ENCODE assay signal across 2 cellular contexts in genomic region chr4:118836763-118837507, GRCh38.
TF ChIP-seq lines count a peak whose summit lies in the region.

No MANE protein-coding gene starts in this region.

TF ChIP-seq in K562, 482 proteins besides CTCF, POLR2A, EP300 and RAD21:
- TF ChIP-seq ATF1 (CRISPR knock-in tag; IDR thresholded peaks at IDR 0.05), result no peak
- TF ChIP-seq ATF1 (tag; IDR thresholded peaks at IDR 0.05), result 0 out of 2 replicates have a peak, but pooled peaks have one; percentile 16
- TF ChIP-seq GTF2A2 (tag; IDR thresholded peaks at IDR 0.05), result no peak
- no peak for TF ChIP-seq ZC3H11A (IDR thresholded peaks at IDR 0.05; ENCODE audit: low read depth, low read length)
- 0 out of 4 replicates have a peak, but pooled peaks of 1 of the 2 experiments have one; percentile 12 for TF ChIP-seq MNT (conservative IDR thresholded peaks at IDR 0.05)
- 0 out of 2 replicates have a peak, but pooled peaks have one; percentile 4 for TF ChIP-seq MGA (IDR thresholded peaks at IDR 0.05)

TF ChIP-seq in HEK293T, 16 proteins besides CTCF, POLR2A, EP300 and RAD21:
- no peak for TF ChIP-seq CTBP1 (IDR thresholded peaks at IDR 0.05; ENCODE audit: borderline replicate concordance)
- TF ChIP-seq PKNOX1 (IDR thresholded peaks at IDR 0.05), result no peak
- TF ChIP-seq BHLHE40 (IDR thresholded peaks at IDR 0.05; ENCODE audit: borderline replicate concordance), result no peak
- no peak for TF ChIP-seq NFRKB (IDR thresholded peaks at IDR 0.05)
- no peak for TF ChIP-seq LEF1 (IDR thresholded peaks at IDR 0.05; ENCODE audit: borderline replicate concordance)
- no peak for TF ChIP-seq HDGF (IDR thresholded peaks at IDR 0.05; ENCODE audit: borderline replicate concordance)
- no peak for TF ChIP-seq SUZ12 (IDR thresholded peaks at IDR 0.05)
- no peak for TF ChIP-seq ARNT (IDR thresholded peaks at IDR 0.05)
- TF ChIP-seq SP1 (IDR thresholded peaks at IDR 0.05), result no peak
- TF ChIP-seq FOXK2 (IDR thresholded peaks at IDR 0.05), result no peak
- TF ChIP-seq FOXA1 (IDR thresholded peaks at IDR 0.05), result no peak
- TF ChIP-seq TARDBP (IDR thresholded peaks at IDR 0.05), result no peak
- TF ChIP-seq ELF4 (IDR thresholded peaks at IDR 0.05), result no peak
- TF ChIP-seq ZNF384 (IDR thresholded peaks at IDR 0.05), result no peak
TF ChIP-seq in HEK293T: peak in this region for 0.
